In genomic region chr17:46212634-46213435, GRCh38 we compare ENCODE assay signal across 1 cellular context.
A peak's percentile ranks its signal among the peaks of the same experiment; 100 is the strongest.
TF ChIP-seq lines count a peak whose summit lies in the region.

No MANE protein-coding gene starts in this region.

TF ChIP-seq in A549, 52 proteins besides CTCF, POLR2A, EP300 and RAD21 (continued from another document):
- TF ChIP-seq HMGXB4 (CRISPR knock-in tag; IDR thresholded peaks at IDR 0.05; ENCODE audit: borderline replicate concordance) (peak; percentile 61; the same call in 1 of the 2 replicates), USF2 (IDR thresholded peaks at IDR 0.05) (no peak), KDM5A (IDR thresholded peaks at IDR 0.05) (no peak)
